In the genomic region with DNA sequence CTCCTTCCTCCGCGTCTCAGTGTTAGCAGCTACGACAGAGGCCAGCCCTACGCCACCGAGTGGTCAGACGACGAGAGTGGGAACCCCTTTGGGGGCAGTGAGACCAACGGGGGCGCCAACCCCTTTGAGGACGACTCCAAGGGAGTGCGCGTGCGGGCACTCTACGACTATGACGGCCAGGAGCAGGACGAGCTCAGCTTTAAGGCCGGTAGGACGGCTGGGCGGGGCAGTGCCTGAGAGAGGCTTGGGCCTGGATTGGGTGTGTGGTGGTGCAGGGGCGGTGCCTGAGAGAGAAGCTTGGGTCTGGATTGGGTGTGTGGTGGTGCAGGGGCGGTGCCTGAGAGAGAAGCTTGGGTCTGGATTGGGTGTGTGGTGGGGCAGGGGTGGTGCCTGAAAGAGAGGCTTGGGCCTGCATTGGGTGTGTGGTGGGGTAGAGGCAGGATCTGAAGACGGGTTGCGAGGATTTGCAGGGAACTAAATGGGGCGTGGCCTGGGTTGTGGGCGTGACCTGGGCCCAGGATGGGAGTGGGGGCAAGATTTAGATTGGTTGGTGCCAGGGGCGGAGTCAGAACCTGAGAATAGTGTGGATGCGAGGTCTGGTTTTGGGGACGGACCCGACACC, we compare ENCODE assay signal across 9 cellular contexts. TPM values are rescaled to one million over a fixed set of nuclear protein-coding genes. Genes with fewer than 3 reads are reported as not detected.
A peak's percentile ranks its signal among the peaks of the same experiment; 100 is the strongest.
DNase-seq lines count a peak whose midpoint lies in the region; ATAC-seq and TF ChIP-seq lines count a peak whose summit lies in the region.
"Had no signal": no experiment of that assay in that cellular context is flagged by ENCODE, and none has a peak within 500 bp of the region (broad histone marks: within the 10 kb centered on the region; RNA-seq: fewer than 3 reads in every experiment).

No MANE protein-coding gene starts in this region.

- H3K27ac Mint-ChIP-seq in activated CD8-positive, alpha-beta T cell treated with anti-CD3 and anti-CD28 coated beads for 36 hours: no peak overlapping the region
- no peak overlapping the region for H3K27ac Mint-ChIP-seq in activated CD4-positive, alpha-beta memory T cell treated with anti-CD3 and anti-CD28 coated beads, Interleukin-2, amount 10 ng/mL, durations not matched to agents 7 days and 5 days
- H3K27ac Mint-ChIP-seq: T-helper 1 cell treated with Interleukin-12 subunit alpha and Interleukin-12 subunit beta and Interleukin-4 antibody, amounts not matched to agents 30 μg/mL and 1 μg/mL, for 36 hours had no signal

- WGBS in heart right ventricle, 2 donors: 72 to 90% methylated on average over 29 of the region's 29 CpGs

- no peaks in the 10 kb centered on the region for H3K27me3 Mint-ChIP-seq in activated CD8-positive, alpha-beta T cell treated with anti-CD3 and anti-CD28 coated beads for 36 hours
- peaks cover 5% of the 10 kb centered on the region for H3K27me3 Mint-ChIP-seq in activated CD4-positive, alpha-beta memory T cell treated with anti-CD3 and anti-CD28 coated beads, Interleukin-2, amount 10 ng/mL, durations not matched to agents 7 days and 5 days

- peaks cover 1 to 17% (median 3%) of the 10 kb centered on the region in 9 donors for H3K4me1 ChIP-seq in heart right ventricle
- peaks cover 1 to 7% of the 10 kb centered on the region in 2 donors for H3K4me1 ChIP-seq in gastrocnemius medialis

- H3K36me3 Mint-ChIP-seq in activated CD8-positive, alpha-beta T cell treated with anti-CD3 and anti-CD28 coated beads for 36 hours (ENCODE audit: low read depth): no peaks in the 10 kb centered on the region
- no peaks in the 10 kb centered on the region for H3K36me3 Mint-ChIP-seq in activated CD4-positive, alpha-beta memory T cell treated with anti-CD3 and anti-CD28 coated beads, Interleukin-2, amount 10 ng/mL, durations not matched to agents 7 days and 5 days (ENCODE audit: low read depth)

- no peaks in the 10 kb centered on the region for H3K9me3 Mint-ChIP-seq in activated CD8-positive, alpha-beta T cell treated with anti-CD3 and anti-CD28 coated beads for 36 hours
- no peaks in the 10 kb centered on the region for H3K9me3 Mint-ChIP-seq in activated CD4-positive, alpha-beta memory T cell treated with anti-CD3 and anti-CD28 coated beads, Interleukin-2, amount 10 ng/mL, durations not matched to agents 7 days and 5 days
- H3K9me3 Mint-ChIP-seq: T-helper 1 cell treated with Interleukin-12 subunit alpha and Interleukin-12 subunit beta and Interleukin-4 antibody, amounts not matched to agents 30 μg/mL and 1 μg/mL, for 36 hours had no signal

- TF ChIP-seq POLR2A in gastrocnemius medialis (IDR thresholded peaks at IDR 0.05): peak; percentile 12 to 89

- H3K9me3 ChIP-seq in heart right ventricle (no peaks in the 10 kb centered on the region), gastrocnemius medialis (no peaks in the 10 kb centered on the region)

- peak; percentile 53 for ATAC-seq in GM19035 (IDR thresholded peaks at IDR 0.05; ENCODE audit: unreplicated experiment)
- ATAC-seq in activated CD8-positive, alpha-beta T cell treated with anti-CD3 and anti-CD28 coated beads for 36 hours: no peak
- ATAC-seq in heart right ventricle: peak; percentile 10 to 68 (median 52)
- ATAC-seq in gastrocnemius medialis: peak; percentile 43 to 73
- ATAC-seq in HG02763 (IDR thresholded peaks at IDR 0.05; ENCODE audit: unreplicated experiment): no peak

- CTCF ChIA-PET in activated CD8-positive, alpha-beta T cell treated with anti-CD3 and anti-CD28 coated beads for 36 hours (lab: Charles Lee): no interaction called here
- CTCF ChIA-PET in activated CD4-positive, alpha-beta memory T cell treated with anti-CD3 and anti-CD28 coated beads, Interleukin-2, amount 10 ng/mL, durations not matched to agents 7 days and 5 days (lab: Charles Lee): no interaction called here

- intact Hi-C loops in activated CD8-positive, alpha-beta T cell treated with anti-CD3 and anti-CD28 coated beads for 36 hours (cut with micrococcal nuclease): no loop called here
- intact Hi-C loops in heart right ventricle (cut with DNase I): loop anchor here in 1 of 10 donors (5.0 kb wide), 1 partner anchor 71 kb away; no protein-coding TSS in a partner anchor
- intact Hi-C loops in gastrocnemius medialis (cut with DNase I; ENCODE audit: low total_unique reads): no loop called here

- POLR2A ChIA-PET in activated CD8-positive, alpha-beta T cell treated with anti-CD3 and anti-CD28 coated beads for 36 hours (lab: Charles Lee): no interaction called here
- POLR2A ChIA-PET in activated CD4-positive, alpha-beta memory T cell treated with anti-CD3 and anti-CD28 coated beads, Interleukin-2, amount 10 ng/mL, durations not matched to agents 7 days and 5 days (lab: Charles Lee): no interaction called here

- in situ Hi-C loops in gastrocnemius medialis (cut with MboI; ENCODE audit: low sequenced_read_pairs in 4 of 4): no loop called here

- no peak for TF ChIP-seq CTCF in activated CD8-positive, alpha-beta T cell treated with anti-CD3 and anti-CD28 coated beads for 36 hours (IDR thresholded peaks at IDR 0.05)
- TF ChIP-seq CTCF in heart right ventricle (IDR thresholded peaks at IDR 0.05): no peak
- TF ChIP-seq CTCF in gastrocnemius medialis (IDR thresholded peaks at IDR 0.05 in 4 of 5, conservative IDR thresholded peaks at IDR 0.05 in 1 of 5): no peak

- peak overlapping the region in 6 of 10 donors; percentile 15 to 38 (median 22) for H3K4me3 ChIP-seq in heart right ventricle
- peak overlapping the region in 2 of 4 donors; percentile 13 to 47 for H3K4me3 ChIP-seq in gastrocnemius medialis

- no peaks in the 10 kb centered on the region for H3K36me3 ChIP-seq in heart right ventricle
- H3K36me3 ChIP-seq in gastrocnemius medialis: no peaks in the 10 kb centered on the region

- peak; percentile 13 for DNase-seq in activated CD8-positive, alpha-beta T cell treated with anti-CD3 and anti-CD28 coated beads for 36 hours
- DNase-seq in heart right ventricle: peak; percentile 67 to 70
- peak; percentile 63 to 92 for DNase-seq in gastrocnemius medialis
- DNase-seq in cerebellar nuclear complex (lab: John Stamatoyannopoulos, UW): no peak
- DNase-seq in OCI-M1 (lab: John Stamatoyannopoulos, UW): no peak
- DNase-seq in activated CD4-positive, alpha-beta memory T cell treated with anti-CD3 and anti-CD28 coated beads, Interleukin-2, amount 10 ng/mL, durations not matched to agents 7 days and 5 days: no peak

- H3K27me3 ChIP-seq in heart right ventricle: no peaks in the 10 kb centered on the region
- H3K27me3 ChIP-seq in gastrocnemius medialis: no peaks in the 10 kb centered on the region

- peaks cover 5% of the 10 kb centered on the region for H3K4me1 Mint-ChIP-seq in activated CD8-positive, alpha-beta T cell treated with anti-CD3 and anti-CD28 coated beads for 36 hours (ENCODE audit: low read depth)
- H3K4me1 Mint-ChIP-seq in activated CD4-positive, alpha-beta memory T cell treated with anti-CD3 and anti-CD28 coated beads, Interleukin-2, amount 10 ng/mL, durations not matched to agents 7 days and 5 days: peaks cover 8% of the 10 kb centered on the region

- H3K27ac ChIP-seq in heart right ventricle (peak overlapping the region in 3 of 10 donors; percentile 12 to 52 (median 30)), gastrocnemius medialis (peak overlapping the region in 3 of 4 donors; percentile 55 to 66 (median 60))

- H3K4me3 Mint-ChIP-seq in activated CD8-positive, alpha-beta T cell treated with anti-CD3 and anti-CD28 coated beads for 36 hours: no peak overlapping the region
- no peak overlapping the region for H3K4me3 Mint-ChIP-seq in activated CD4-positive, alpha-beta memory T cell treated with anti-CD3 and anti-CD28 coated beads, Interleukin-2, amount 10 ng/mL, durations not matched to agents 7 days and 5 days
- H3K4me3 Mint-ChIP-seq: T-helper 1 cell treated with Interleukin-12 subunit alpha and Interleukin-12 subunit beta and Interleukin-4 antibody, amounts not matched to agents 30 μg/mL and 1 μg/mL, for 36 hours had no signal

RNA-seq across cellular contexts. Expression of gene SPDEF, which starts 24.4 kb away (rescaled TPM):
- not detected for total RNA-seq in activated CD8-positive, alpha-beta T cell treated with anti-CD3 and anti-CD28 coated beads for 36 hours
- under 1 TPM in 8 of 10 donors, not detected in 2; 0.15 to 0.60 (median 0.22) TPM for total RNA-seq in heart right ventricle
- polyA plus RNA-seq in heart right ventricle: under 1 TPM; 0.22 TPM
- total RNA-seq in gastrocnemius medialis: under 1 TPM in 2 of 4 donors, not detected in 2; 0.16 to 0.20 TPM
- not detected for total RNA-seq in activated CD4-positive, alpha-beta memory T cell treated with anti-CD3 and anti-CD28 coated beads, Interleukin-2, amount 10 ng/mL, durations not matched to agents 7 days and 5 days

Comparison
In these comparisons a context has a peak if more than half of its experiments do, and no peak if none do; other contexts are left out.
1. ATAC-seq: peak in GM19035 (single experiment), heart right ventricle (8 of 8) and gastrocnemius medialis (2 of 2); none in activated CD8-positive, alpha-beta T cell treated with anti-CD3 and anti-CD28 coated beads for 36 hours (single experiment) and HG02763 (single experiment).
2. DNase-seq: peak in activated CD8-positive, alpha-beta T cell treated with anti-CD3 and anti-CD28 coated beads for 36 hours (single experiment), heart right ventricle (2 of 2) and gastrocnemius medialis (2 of 2); none in cerebellar nuclear complex (0 of 2), OCI-M1 (single experiment) and activated CD4-positive, alpha-beta memory T cell treated with anti-CD3 and anti-CD28 coated beads, Interleukin-2, amount 10 ng/mL, durations not matched to agents 7 days and 5 days (single experiment).